Comparison of ENCODE assay signal across 36 cellular contexts in the genomic region with DNA sequence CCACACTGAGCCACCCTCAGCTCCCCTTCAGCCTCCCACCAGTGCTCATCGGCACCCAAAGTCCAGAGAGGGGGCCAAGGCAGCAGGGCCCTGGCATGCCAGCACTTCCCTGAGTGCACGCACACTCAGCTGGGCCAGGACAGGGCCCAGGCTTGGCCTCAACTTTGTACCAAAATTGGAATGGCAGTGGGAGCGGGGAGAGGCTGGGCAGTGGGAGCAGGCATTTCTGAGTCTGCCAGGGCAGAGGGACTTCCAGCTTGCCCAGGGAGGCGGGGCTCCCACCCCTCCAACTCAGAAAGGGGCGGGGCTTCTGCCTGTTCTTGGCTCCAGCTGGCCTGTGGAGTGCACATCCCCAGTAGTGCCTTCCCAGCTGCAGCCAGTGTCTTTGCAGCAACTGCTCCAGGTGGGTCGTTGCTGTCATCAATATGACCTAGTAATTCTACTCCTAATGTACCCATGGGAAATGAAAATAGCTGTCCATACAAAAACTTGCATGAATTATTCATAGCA. TPM values are rescaled to one million over a fixed set of nuclear protein-coding genes. Genes with fewer than 3 reads are reported as not detected.
A peak's percentile ranks its signal among the peaks of the same experiment; 100 is the strongest.
DNase-seq lines count a peak whose midpoint lies in the region; ATAC-seq and TF ChIP-seq lines count a peak whose summit lies in the region.
"Had no signal": no experiment of that assay in that cellular context is flagged by ENCODE, and none has a peak within 500 bp of the region (broad histone marks: within the 10 kb centered on the region; RNA-seq: fewer than 3 reads in every experiment).

No MANE protein-coding gene starts in this region.

- CTCF ChIA-PET in WTC11 (lab: Charles Lee): interaction anchor here (0.9 kb wide), 1 partner anchor 11 kb away, joined by 3 read pairs; a partner anchor contains a TSS

- no peaks in the 10 kb centered on the region for H3K27me3 ChIP-seq in neural progenitor cell
- H3K27me3 ChIP-seq: ovary, testis had no signal

- no peak overlapping the region for H3K27ac ChIP-seq in neural progenitor cell
- H3K27ac ChIP-seq: epithelial cell of prostate, ovary, testis, WERI-Rb-1 had no signal

- H3K27me3 Mint-ChIP-seq in WTC11 (ENCODE audit: low read depth): no peaks in the 10 kb centered on the region
- no peaks in the 10 kb centered on the region for H3K27me3 Mint-ChIP-seq in neural progenitor cell (ENCODE audit: insufficient read depth, low read depth)
- H3K27me3 Mint-ChIP-seq: activated naive CD8-positive, alpha-beta T cell treated with anti-CD3 and anti-CD28 coated beads for 36 hours; stimulated activated naive CD8-positive, alpha-beta T cell treated with anti-CD3 and anti-CD28 coated beads, Interleukin-15, Interleukin-2, amounts not matched to agents 100 ng/mL and 50 ng/mL, for 24 hours had no signal

- H3K36me3 Mint-ChIP-seq in WTC11 (peaks cover 9% of the 10 kb centered on the region), neural progenitor cell (no peaks in the 10 kb centered on the region)
- H3K36me3 Mint-ChIP-seq: activated naive CD8-positive, alpha-beta T cell treated with anti-CD3 and anti-CD28 coated beads for 36 hours; immature natural killer cell had no signal

- ATAC-seq in HG02759 (IDR thresholded peaks at IDR 0.05; ENCODE audit: unreplicated experiment): peak; percentile 54
- peak; percentile 93 for ATAC-seq in WTC11
- ATAC-seq in HG03354 (IDR thresholded peaks at IDR 0.05; ENCODE audit: poor library complexity, severe bottlenecking, unreplicated experiment): no peak
- ATAC-seq: left lobe of liver, PC-3, Right ventricle myocardium inferior had no signal

- DNase-seq in DMS53 (lab: John Stamatoyannopoulos, UW) (peak; percentile 31), DMS53 treated with DMSO at 0.1 percent for 48 hours (lab: John Stamatoyannopoulos, UW; ENCODE audit: unreplicated experiment) (no peak), WTC11 (ENCODE audit: low spot score) (peak; percentile 63), neural progenitor cell (ENCODE audit: low spot score) (peak; percentile 66), T-helper 1 cell (no peak), NCI-H1694 (lab: John Stamatoyannopoulos, UW) (no peak)
- DNase-seq: 8988T; activated CD4-positive, alpha-beta T cell treated with anti-CD3 and anti-CD28 coated beads for 48 hours; activated effector memory CD4-positive, alpha-beta T cell treated with Interleukin-2 at 50 U/mL for 16 hours; activated naive CD8-positive, alpha-beta T cell treated with anti-CD3 and anti-CD28 coated beads for 36 hours; activated T-cell treated with anti-CD3 and anti-CD28 coated beads, Interleukin-2, amount 50 U/mL, for 1 hour; anterior cingulate cortex; Calu3; effector CD8-positive, alpha-beta T cell; EL; GOT3; hypothalamus; immature natural killer cell; Karpas-422; MV-4-11; NCI-H1694 treated with DMSO at 0.1 percent for 48 hours; NCI-H2171 treated with DMSO at 0.1 percent for 48 hours; NCI-H510A; ovary; PC-3; small intestine; T-helper 9 cell; testis; WERI-Rb-1 had no signal

- no peaks in the 10 kb centered on the region for H3K4me1 Mint-ChIP-seq in WTC11
- H3K4me1 Mint-ChIP-seq in neural progenitor cell: no peaks in the 10 kb centered on the region
- H3K4me1 Mint-ChIP-seq: activated naive CD8-positive, alpha-beta T cell treated with anti-CD3 and anti-CD28 coated beads for 36 hours; immature natural killer cell; nephron had no signal

- no peak overlapping the region for H3K4me3 Mint-ChIP-seq in WTC11
- H3K4me3 Mint-ChIP-seq in neural progenitor cell: no peak overlapping the region
- H3K4me3 Mint-ChIP-seq: activated naive CD8-positive, alpha-beta T cell treated with anti-CD3 and anti-CD28 coated beads for 36 hours; immature natural killer cell; nephron; stimulated activated naive CD8-positive, alpha-beta T cell treated with anti-CD3 and anti-CD28 coated beads, Interleukin-15, Interleukin-2, amounts not matched to agents 100 ng/mL and 50 ng/mL, for 24 hours had no signal

- H3K4me3 ChIP-seq in neural progenitor cell: no peak overlapping the region
- H3K4me3 ChIP-seq: ovary, testis had no signal

- no peaks in the 10 kb centered on the region for H4K20me1 ChIP-seq in neural progenitor cell (ENCODE audit: low read depth)

- H3K9ac ChIP-seq in neural progenitor cell: no peak overlapping the region

- H3K9me3 ChIP-seq in neural progenitor cell (ENCODE audit: low read depth): no peaks in the 10 kb centered on the region
- H3K9me3 ChIP-seq: ovary, testis had no signal

- H3K79me2 ChIP-seq in neural progenitor cell (ENCODE audit: low read depth): no peaks in the 10 kb centered on the region

- no peaks in the 10 kb centered on the region for H3K36me3 ChIP-seq in neural progenitor cell
- H3K36me3 ChIP-seq: ovary, WERI-Rb-1 had no signal

- H2AFZ ChIP-seq in neural progenitor cell (replicated peaks): peak overlapping the region; percentile 72

- TF ChIP-seq CTCF in WTC11 (IDR thresholded peaks at IDR 0.05) (no peak), neural progenitor cell (IDR thresholded peaks at IDR 0.05) (no peak)

- POLR2A ChIA-PET in WTC11 (lab: Charles Lee): no interaction called here

- peaks cover 39% of the 10 kb centered on the region for H3K9me3 Mint-ChIP-seq in WTC11
- no peaks in the 10 kb centered on the region for H3K9me3 Mint-ChIP-seq in neural progenitor cell
- H3K9me3 Mint-ChIP-seq: activated naive CD8-positive, alpha-beta T cell treated with anti-CD3 and anti-CD28 coated beads for 36 hours; stimulated activated naive CD8-positive, alpha-beta T cell treated with anti-CD3 and anti-CD28 coated beads, Interleukin-15, Interleukin-2, amounts not matched to agents 100 ng/mL and 50 ng/mL, for 24 hours had no signal

- no peaks in the 10 kb centered on the region for H3K4me1 ChIP-seq in neural progenitor cell
- H3K4me1 ChIP-seq: testis had no signal

- no peak overlapping the region for H3K27ac Mint-ChIP-seq in WTC11
- no peak overlapping the region for H3K27ac Mint-ChIP-seq in neural progenitor cell
- H3K27ac Mint-ChIP-seq: activated naive CD8-positive, alpha-beta T cell treated with anti-CD3 and anti-CD28 coated beads for 36 hours; immature natural killer cell; nephron; stimulated activated naive CD8-positive, alpha-beta T cell treated with anti-CD3 and anti-CD28 coated beads, Interleukin-15, Interleukin-2, amounts not matched to agents 100 ng/mL and 50 ng/mL, for 24 hours had no signal

- no peak overlapping the region for H3K4me2 ChIP-seq in neural progenitor cell

- no peaks in the 10 kb centered on the region for H3F3A ChIP-seq in neural progenitor cell (ENCODE audit: low read depth)

TF ChIP-seq in WTC11, 78 proteins besides CTCF, POLR2A, EP300 and RAD21:
- TF ChIP-seq ETV6 (CRISPR knock-in tag; IDR thresholded peaks at IDR 0.05) (no peak), RORB (CRISPR knock-in tag; IDR thresholded peaks at IDR 0.05) (no peak), ZNF416 (CRISPR knock-in tag; IDR thresholded peaks at IDR 0.05) (no peak)
- TF ChIP-seq, protein P1, sequence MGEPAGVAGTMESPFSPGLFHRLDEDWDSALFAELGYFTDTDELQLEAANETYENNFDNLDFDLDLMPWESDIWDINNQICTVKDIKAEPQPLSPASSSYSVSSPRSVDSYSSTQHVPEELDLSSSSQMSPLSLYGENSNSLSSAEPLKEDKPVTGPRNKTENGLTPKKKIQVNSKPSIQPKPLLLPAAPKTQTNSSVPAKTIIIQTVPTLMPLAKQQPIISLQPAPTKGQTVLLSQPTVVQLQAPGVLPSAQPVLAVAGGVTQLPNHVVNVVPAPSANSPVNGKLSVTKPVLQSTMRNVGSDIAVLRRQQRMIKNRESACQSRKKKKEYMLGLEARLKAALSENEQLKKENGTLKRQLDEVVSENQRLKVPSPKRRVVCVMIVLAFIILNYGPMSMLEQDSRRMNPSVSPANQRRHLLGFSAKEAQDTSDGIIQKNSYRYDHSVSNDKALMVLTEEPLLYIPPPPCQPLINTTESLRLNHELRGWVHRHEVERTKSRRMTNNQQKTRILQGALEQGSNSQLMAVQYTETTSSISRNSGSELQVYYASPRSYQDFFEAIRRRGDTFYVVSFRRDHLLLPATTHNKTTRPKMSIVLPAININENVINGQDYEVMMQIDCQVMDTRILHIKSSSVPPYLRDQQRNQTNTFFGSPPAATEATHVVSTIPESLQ (CRISPR knock-in tag; IDR thresholded peaks at IDR 0.05): no peak

RNA-seq across cellular contexts. Expression of a gene that starts 10.3 kb away (rescaled TPM):
- total RNA-seq in WTC11 (2021) (12.9 to 15.7 TPM (median 14.8 TPM) in 3 replicates), neural progenitor cell (ENCODE audit: low replicate concordance) (33.9 and 46.7 TPM in 2 replicates)
- total RNA-seq: activated naive CD8-positive, alpha-beta T cell treated with anti-CD3 and anti-CD28 coated beads for 36 hours had no signal

Comparison
In these comparisons a context has a peak if more than half of its experiments do, and no peak if none do; other contexts are left out.
1. DNase-seq: peak in DMS53 (single experiment), WTC11 (single experiment) and neural progenitor cell (single experiment); none in DMS53 treated with DMSO at 0.1 percent for 48 hours (single experiment), T-helper 1 cell (0 of 5) and NCI-H1694 (single experiment).